Comparison of ENCODE assay signal across 21 cellular contexts in genomic region chr18:2897448-2898052, GRCh38.
"Had no signal": no experiment of that assay in that cellular context is flagged by ENCODE, and none has a peak within 500 bp of the region (broad histone marks: within the 10 kb centered on the region; RNA-seq: fewer than 3 reads in every experiment).

No MANE protein-coding gene starts in this region.

- H3K27me3 ChIP-seq: brain microvascular endothelial cell, esophagus muscularis mucosa, testis, upper lobe of right lung had no signal

- H3K36me3 ChIP-seq: brain microvascular endothelial cell, esophagus muscularis mucosa, upper lobe of right lung had no signal

- H3K4me3 Mint-ChIP-seq: activated CD4-positive, alpha-beta T cell treated with anti-CD3 and anti-CD28 coated beads, Interleukin-2, amount 10 ng/mL, durations not matched to agents 7 days and 5 days; activated naive CD8-positive, alpha-beta T cell; naive thymus-derived CD4-positive, alpha-beta T cell; stimulated activated naive CD8-positive, alpha-beta T cell treated with anti-CD3 and anti-CD28 coated beads, Interleukin-15, Interleukin-2, amounts not matched to agents 100 ng/mL and 50 ng/mL, for 24 hours; T-helper 1 cell treated with Interleukin-12 subunit alpha and Interleukin-12 subunit beta and Interleukin-4 antibody, amounts not matched to agents 30 μg/mL and 1 μg/mL, for 36 hours had no signal

- H3K27me3 Mint-ChIP-seq: activated CD4-positive, alpha-beta T cell treated with anti-CD3 and anti-CD28 coated beads, Interleukin-2, amount 10 ng/mL, durations not matched to agents 7 days and 5 days; activated naive CD8-positive, alpha-beta T cell; naive thymus-derived CD4-positive, alpha-beta T cell; stimulated activated naive CD8-positive, alpha-beta T cell treated with anti-CD3 and anti-CD28 coated beads, Interleukin-15, Interleukin-2, amounts not matched to agents 100 ng/mL and 50 ng/mL, for 24 hours had no signal

- H3K27ac Mint-ChIP-seq: activated CD4-positive, alpha-beta T cell treated with anti-CD3 and anti-CD28 coated beads, Interleukin-2, amount 10 ng/mL, durations not matched to agents 7 days and 5 days; activated naive CD8-positive, alpha-beta T cell; stimulated activated naive CD8-positive, alpha-beta T cell treated with anti-CD3 and anti-CD28 coated beads, Interleukin-15, Interleukin-2, amounts not matched to agents 100 ng/mL and 50 ng/mL, for 24 hours; T-helper 1 cell treated with Interleukin-12 subunit alpha and Interleukin-12 subunit beta and Interleukin-4 antibody, amounts not matched to agents 30 μg/mL and 1 μg/mL, for 36 hours had no signal

- DNase-seq: activated CD4-positive, alpha-beta T cell treated with anti-CD3 and anti-CD28 coated beads, Interleukin-2, amount 10 ng/mL, durations not matched to agents 7 days and 5 days; activated CD4-positive, CD25-positive, alpha-beta regulatory T cell; activated gamma-delta T cell; activated T-cell treated with anti-CD3 and anti-CD28 coated beads, Interleukin-2, amount 50 U/mL, for 1 hour; amygdala; brain microvascular endothelial cell; dorsolateral prefrontal cortex; glutamatergic neuron; naive thymus-derived CD4-positive, alpha-beta T cell; nucleus accumbens; stimulated activated CD4-positive, alpha-beta T cell treated with anti-CD3 and anti-CD28 coated beads, Interleukin-2, amount 100 ng/mL, for 48 hours; testis; upper lobe of right lung had no signal

- H3K36me3 Mint-ChIP-seq: activated naive CD8-positive, alpha-beta T cell had no signal

- H3K27ac ChIP-seq: brain microvascular endothelial cell, esophagus muscularis mucosa, psoas muscle, testis, upper lobe of right lung had no signal

- FAIRE-seq: endometrium, TTC549 had no signal

- H3K4me3 ChIP-seq: dorsolateral prefrontal cortex, esophagus muscularis mucosa, lung, psoas muscle, testis, upper lobe of right lung had no signal

- H3K9me3 ChIP-seq: esophagus muscularis mucosa, psoas muscle, testis, upper lobe of right lung had no signal

- H3K4me1 ChIP-seq: psoas muscle had no signal
